Comparison of ENCODE assay signal across 1 cellular context in the genomic region with DNA sequence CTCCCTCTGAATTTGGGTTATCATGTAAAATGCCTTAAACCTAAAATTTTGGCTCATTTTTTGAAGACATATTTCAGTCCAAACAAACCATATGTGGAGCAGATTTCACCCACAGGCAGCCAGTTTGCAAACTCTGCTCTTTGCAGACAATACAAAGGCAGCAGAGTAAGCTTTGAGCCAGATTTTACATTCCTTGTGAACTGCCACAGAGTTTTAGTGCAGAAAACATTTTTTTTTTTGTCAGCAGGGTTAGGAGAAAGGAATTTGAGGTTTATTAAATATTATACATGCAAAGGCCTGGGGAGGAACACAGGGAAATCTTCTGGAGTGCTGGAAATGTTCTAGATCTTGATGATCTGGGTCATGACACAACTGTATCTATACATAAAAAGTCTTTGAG.
TF ChIP-seq lines count a peak whose summit lies in the region.

No MANE protein-coding gene starts in this region.

TF ChIP-seq in WTC11, 78 proteins besides CTCF, POLR2A, EP300 and RAD21 (continued from another document):
- TF ChIP-seq, protein P1, sequence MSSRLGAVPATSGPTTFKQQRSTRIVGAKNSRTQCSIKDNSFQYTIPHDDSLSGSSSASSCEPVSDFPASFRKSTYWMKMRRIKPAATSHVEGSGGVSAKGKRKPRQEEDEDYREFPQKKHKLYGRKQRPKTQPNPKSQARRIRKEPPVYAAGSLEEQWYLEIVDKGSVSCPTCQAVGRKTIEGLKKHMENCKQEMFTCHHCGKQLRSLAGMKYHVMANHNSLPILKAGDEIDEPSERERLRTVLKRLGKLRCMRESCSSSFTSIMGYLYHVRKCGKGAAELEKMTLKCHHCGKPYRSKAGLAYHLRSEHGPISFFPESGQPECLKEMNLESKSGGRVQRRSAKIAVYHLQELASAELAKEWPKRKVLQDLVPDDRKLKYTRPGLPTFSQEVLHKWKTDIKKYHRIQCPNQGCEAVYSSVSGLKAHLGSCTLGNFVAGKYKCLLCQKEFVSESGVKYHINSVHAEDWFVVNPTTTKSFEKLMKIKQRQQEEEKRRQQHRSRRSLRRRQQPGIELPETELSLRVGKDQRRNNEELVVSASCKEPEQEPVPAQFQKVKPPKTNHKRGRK (CRISPR knock-in tag; IDR thresholded peaks at IDR 0.05; ENCODE audit: borderline replicate concordance), result no peak
TF ChIP-seq in WTC11: peak in this region for 0.
